In the genomic region with DNA sequence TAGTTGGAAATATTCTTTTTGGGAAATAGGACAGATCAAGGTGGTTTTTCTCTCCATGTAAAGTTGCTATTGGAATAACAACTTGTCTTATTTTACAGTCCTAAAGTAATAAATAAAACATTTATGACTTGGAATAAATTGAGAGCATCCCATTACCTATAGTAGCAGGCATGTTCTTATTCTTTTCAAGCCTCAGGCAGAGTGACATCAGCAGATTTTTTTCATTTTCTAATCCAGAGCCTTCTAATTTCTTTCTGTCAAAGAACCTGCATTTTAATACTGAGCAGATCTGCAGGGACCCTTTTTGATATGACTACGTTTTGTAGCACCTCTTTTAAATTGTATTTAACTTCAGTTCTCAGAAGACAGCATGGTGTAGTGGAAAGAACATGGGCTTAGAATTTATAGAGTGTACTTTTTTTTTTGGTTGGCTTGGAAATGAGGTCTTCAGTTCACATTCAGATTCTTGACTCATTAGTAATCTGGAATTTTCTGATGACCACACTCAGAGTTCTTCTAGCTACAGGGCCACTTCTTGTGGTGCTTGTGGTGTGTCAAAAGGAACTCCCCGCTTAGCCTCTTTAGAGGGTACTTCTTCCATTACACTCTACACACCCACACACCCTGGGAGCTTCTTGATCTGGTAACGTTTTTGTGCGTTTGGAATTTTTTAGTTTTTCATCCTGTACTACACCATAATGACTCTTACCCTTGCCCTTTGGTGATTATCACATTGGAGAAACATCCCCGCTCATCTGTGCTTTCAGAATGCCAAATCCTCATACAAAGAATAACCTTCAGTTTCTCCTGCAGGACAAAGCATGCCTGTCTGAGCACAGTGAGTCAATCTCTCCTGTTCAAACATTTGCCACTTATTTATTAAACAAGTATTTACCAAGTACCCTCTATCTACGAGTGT, we compare ENCODE assay signal across 8 cellular contexts. TPM values are rescaled to one million over a fixed set of nuclear protein-coding genes. Genes with fewer than 3 reads are reported as not detected.
DNase-seq lines count a peak whose midpoint lies in the region; ATAC-seq and TF ChIP-seq lines count a peak whose summit lies in the region.

No MANE protein-coding gene starts in this region.

- ATAC-seq in HG02884 (IDR thresholded peaks at IDR 0.05; ENCODE audit: unreplicated experiment), result peak; percentile 90

- CTCF ChIA-PET in activated CD4-positive, alpha-beta memory T cell treated with anti-CD3 and anti-CD28 coated beads for 36 hours (lab: Charles Lee), result no interaction called here
- CTCF ChIA-PET in activated CD4-positive, alpha-beta memory T cell treated with anti-CD3 and anti-CD28 coated beads, Interleukin-2, amount 10 ng/mL, durations not matched to agents 7 days and 5 days (lab: Charles Lee), result no interaction called here

- no peaks in the 10 kb centered on the region for H3K27me3 Mint-ChIP-seq in activated CD4-positive, alpha-beta memory T cell treated with anti-CD3 and anti-CD28 coated beads for 36 hours
- H3K27me3 Mint-ChIP-seq in activated CD4-positive, alpha-beta memory T cell treated with anti-CD3 and anti-CD28 coated beads, Interleukin-2, amount 10 ng/mL, durations not matched to agents 7 days and 5 days, result no peaks in the 10 kb centered on the region
- H3K27me3 Mint-ChIP-seq in glutamatergic neuron (ENCODE audit: unreplicated experiment), result no peaks in the 10 kb centered on the region
- no peaks in the 10 kb centered on the region for H3K27me3 Mint-ChIP-seq in CD14-positive monocyte (ENCODE audit: low read depth in 3 of 3)

- peak; percentile 62 for DNase-seq in activated CD4-positive, alpha-beta memory T cell treated with anti-CD3 and anti-CD28 coated beads for 36 hours
- no peak for DNase-seq in activated CD4-positive, alpha-beta memory T cell treated with anti-CD3 and anti-CD28 coated beads, Interleukin-2, amount 10 ng/mL, durations not matched to agents 7 days and 5 days
- DNase-seq in activated CD4-positive, alpha-beta T cell treated with anti-CD3 and anti-CD28 coated beads for 48 hours, result peak; percentile 67
- peak; percentile 85 for DNase-seq in kidney glomerular epithelial cell (lab: John Stamatoyannopoulos, UW)
- DNase-seq in glutamatergic neuron, result no peak
- DNase-seq in CD14-positive monocyte (ENCODE audit: low spot score), result no peak
- DNase-seq in T-helper 9 cell, result no peak

- H3K4me3 Mint-ChIP-seq in activated CD4-positive, alpha-beta memory T cell treated with anti-CD3 and anti-CD28 coated beads for 36 hours, result no peak overlapping the region
- no peak overlapping the region for H3K4me3 Mint-ChIP-seq in activated CD4-positive, alpha-beta memory T cell treated with anti-CD3 and anti-CD28 coated beads, Interleukin-2, amount 10 ng/mL, durations not matched to agents 7 days and 5 days
- no peak overlapping the region for H3K4me3 Mint-ChIP-seq in glutamatergic neuron (ENCODE audit: unreplicated experiment)
- no peak overlapping the region for H3K4me3 Mint-ChIP-seq in CD14-positive monocyte

- POLR2A ChIA-PET in activated CD4-positive, alpha-beta memory T cell treated with anti-CD3 and anti-CD28 coated beads for 36 hours (lab: Charles Lee), result interaction anchor here (0.7 to 1.9 kb wide), 3 partner anchors 27 to 34 kb away, joined by 3 to 5 read pairs (median 3); a partner anchor contains a TSS
- POLR2A ChIA-PET in activated CD4-positive, alpha-beta memory T cell treated with anti-CD3 and anti-CD28 coated beads, Interleukin-2, amount 10 ng/mL, durations not matched to agents 7 days and 5 days (lab: Charles Lee), result interaction anchor here (0.7 kb wide), 1 partner anchor 23 kb away, joined by 3 read pairs; no protein-coding TSS in a partner anchor

- peaks cover 24% of the 10 kb centered on the region for H3K36me3 Mint-ChIP-seq in activated CD4-positive, alpha-beta memory T cell treated with anti-CD3 and anti-CD28 coated beads for 36 hours
- peaks cover 58% of the 10 kb centered on the region for H3K36me3 Mint-ChIP-seq in activated CD4-positive, alpha-beta memory T cell treated with anti-CD3 and anti-CD28 coated beads, Interleukin-2, amount 10 ng/mL, durations not matched to agents 7 days and 5 days (ENCODE audit: low read depth)
- H3K36me3 Mint-ChIP-seq in glutamatergic neuron (ENCODE audit: unreplicated experiment), result peaks cover 9% of the 10 kb centered on the region
- peaks cover 23 to 33% of the 10 kb centered on the region in 2 donors for H3K36me3 Mint-ChIP-seq in CD14-positive monocyte

- no peak for TF ChIP-seq CTCF in glutamatergic neuron (IDR thresholded peaks at IDR 0.05; ENCODE audit: partially characterized antibody, unreplicated experiment)
- TF ChIP-seq CTCF in CD14-positive monocyte (IDR thresholded peaks at IDR 0.05), result no peak

- H3K4me1 Mint-ChIP-seq in activated CD4-positive, alpha-beta memory T cell treated with anti-CD3 and anti-CD28 coated beads for 36 hours (ENCODE audit: low read depth), result peaks cover 45% of the 10 kb centered on the region
- H3K4me1 Mint-ChIP-seq in activated CD4-positive, alpha-beta memory T cell treated with anti-CD3 and anti-CD28 coated beads, Interleukin-2, amount 10 ng/mL, durations not matched to agents 7 days and 5 days, result peaks cover 28% of the 10 kb centered on the region
- H3K4me1 Mint-ChIP-seq in glutamatergic neuron (ENCODE audit: low read depth, unreplicated experiment), result no peaks in the 10 kb centered on the region
- H3K4me1 Mint-ChIP-seq in CD14-positive monocyte, result peaks cover 2% of the 10 kb centered on the region

- H3K27ac Mint-ChIP-seq in activated CD4-positive, alpha-beta memory T cell treated with anti-CD3 and anti-CD28 coated beads for 36 hours, result peak overlapping the region; percentile 65
- no peak overlapping the region for H3K27ac Mint-ChIP-seq in activated CD4-positive, alpha-beta memory T cell treated with anti-CD3 and anti-CD28 coated beads, Interleukin-2, amount 10 ng/mL, durations not matched to agents 7 days and 5 days
- no peak overlapping the region for H3K27ac Mint-ChIP-seq in glutamatergic neuron (ENCODE audit: unreplicated experiment)
- H3K27ac Mint-ChIP-seq in CD14-positive monocyte, result no peak overlapping the region

- H3K9me3 Mint-ChIP-seq in activated CD4-positive, alpha-beta memory T cell treated with anti-CD3 and anti-CD28 coated beads for 36 hours, result no peaks in the 10 kb centered on the region
- H3K9me3 Mint-ChIP-seq in activated CD4-positive, alpha-beta memory T cell treated with anti-CD3 and anti-CD28 coated beads, Interleukin-2, amount 10 ng/mL, durations not matched to agents 7 days and 5 days, result peaks cover 3% of the 10 kb centered on the region
- H3K9me3 Mint-ChIP-seq in glutamatergic neuron (ENCODE audit: unreplicated experiment) (peaks cover 5% of the 10 kb centered on the region), CD14-positive monocyte (peaks cover 1 to 15% (median 8%) of the 10 kb centered on the region in 7 donors)

- intact Hi-C loops in activated CD4-positive, alpha-beta memory T cell treated with anti-CD3 and anti-CD28 coated beads for 36 hours (cut with micrococcal nuclease), result loop anchor here (1.0 kb wide), 2 partner anchors 28 to 152 kb away; a partner anchor contains a TSS
- intact Hi-C loops in CD14-positive monocyte (cut with micrococcal nuclease), result no loop called here

RNA-seq across cellular contexts. Expression of a gene that starts 34.6 kb away (rescaled TPM):
- 10 to 100 TPM; 50.2 to 57.2 TPM for total RNA-seq in activated CD4-positive, alpha-beta memory T cell treated with anti-CD3 and anti-CD28 coated beads for 36 hours
- 10 to 100 TPM; 46.9 to 50.4 TPM for total RNA-seq in activated CD4-positive, alpha-beta memory T cell treated with anti-CD3 and anti-CD28 coated beads, Interleukin-2, amount 10 ng/mL, durations not matched to agents 7 days and 5 days
- total RNA-seq in glutamatergic neuron (ENCODE audit: unreplicated experiment), result 26.1 TPM
- polyA plus RNA-seq in CD14-positive monocyte, result 10 to 100 TPM; 10.0 to 11.0 TPM

Comparison
In these comparisons a context has a peak if more than half of its experiments do, and no peak if none do; other contexts are left out.
1. DNase-seq: peak in activated CD4-positive, alpha-beta memory T cell treated with anti-CD3 and anti-CD28 coated beads for 36 hours (single experiment), activated CD4-positive, alpha-beta T cell treated with anti-CD3 and anti-CD28 coated beads for 48 hours (single experiment) and kidney glomerular epithelial cell (single experiment); none in activated CD4-positive, alpha-beta memory T cell treated with anti-CD3 and anti-CD28 coated beads, Interleukin-2, amount 10 ng/mL, durations not matched to agents 7 days and 5 days (single experiment), glutamatergic neuron (single experiment), CD14-positive monocyte (single experiment) and T-helper 9 cell (single experiment).